In the genomic region with DNA sequence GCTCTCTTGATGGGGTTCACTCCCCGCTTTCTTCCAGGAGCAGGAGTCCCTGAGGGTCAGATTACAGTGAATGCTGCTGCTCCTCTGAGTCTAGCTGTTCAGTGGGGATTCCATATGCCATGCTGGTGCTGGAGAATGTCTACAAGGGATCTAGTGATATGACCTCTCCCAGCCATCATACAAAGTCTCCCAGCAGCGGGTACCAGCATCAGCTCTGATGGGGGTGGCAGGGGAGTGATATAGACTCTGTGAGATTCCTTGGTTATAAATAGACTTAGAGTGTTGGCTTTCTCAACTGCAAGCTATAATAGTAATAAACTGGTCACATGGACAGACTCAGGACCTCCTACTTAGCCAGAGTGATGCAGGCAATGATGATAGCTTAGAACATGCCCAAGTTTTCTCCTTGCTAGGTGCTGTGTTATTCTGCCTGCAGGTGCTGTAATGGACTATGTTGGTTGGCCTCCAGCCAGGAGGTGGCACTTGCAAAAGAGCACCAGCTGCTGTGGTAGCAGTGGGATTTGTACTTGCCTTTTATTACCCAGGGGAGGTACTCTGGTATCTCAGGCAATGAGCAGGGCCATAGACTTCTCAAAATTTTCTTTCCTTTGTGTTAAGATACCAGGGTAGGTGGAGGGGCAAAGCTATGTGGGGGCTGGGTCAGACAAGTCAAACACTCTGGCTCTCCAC, we compare ENCODE assay signal across 1 cellular context.
TF ChIP-seq lines count a peak whose summit lies in the region.

No MANE protein-coding gene starts in this region.

TF ChIP-seq in HepG2, 621 proteins besides CTCF, POLR2A, EP300 and RAD21 (continued from another document):
- TF ChIP-seq, protein P1, sequence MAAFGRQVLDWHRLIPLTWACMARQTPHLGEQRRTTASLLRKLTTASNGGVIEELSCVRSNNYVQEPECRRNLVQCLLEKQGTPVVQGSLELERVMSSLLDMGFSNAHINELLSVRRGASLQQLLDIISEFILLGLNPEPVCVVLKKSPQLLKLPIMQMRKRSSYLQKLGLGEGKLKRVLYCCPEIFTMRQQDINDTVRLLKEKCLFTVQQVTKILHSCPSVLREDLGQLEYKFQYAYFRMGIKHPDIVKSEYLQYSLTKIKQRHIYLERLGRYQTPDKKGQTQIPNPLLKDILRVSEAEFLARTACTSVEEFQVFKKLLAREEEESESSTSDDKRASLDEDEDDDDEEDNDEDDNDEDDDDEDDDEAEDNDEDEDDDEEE (CRISPR knock-in tag; IDR thresholded peaks at IDR 0.05), result no peak
- TF ChIP-seq DPF2 (CRISPR knock-in tag; IDR thresholded peaks at IDR 0.05; ENCODE audit: borderline replicate concordance, low read depth) (no peak), ZNF616 (CRISPR knock-in tag; IDR thresholded peaks at IDR 0.05; ENCODE audit: low read depth) (no peak), GZF1 (CRISPR knock-in tag; IDR thresholded peaks at IDR 0.05) (no peak), ZNF589 (CRISPR knock-in tag; conservative IDR thresholded peaks at IDR 0.05) (no peak), ZNF598 (CRISPR knock-in tag; IDR thresholded peaks at IDR 0.05; ENCODE audit: borderline replicate concordance) (no peak)
